Comparison of ENCODE assay signal across 14 cellular contexts in the genomic region with DNA sequence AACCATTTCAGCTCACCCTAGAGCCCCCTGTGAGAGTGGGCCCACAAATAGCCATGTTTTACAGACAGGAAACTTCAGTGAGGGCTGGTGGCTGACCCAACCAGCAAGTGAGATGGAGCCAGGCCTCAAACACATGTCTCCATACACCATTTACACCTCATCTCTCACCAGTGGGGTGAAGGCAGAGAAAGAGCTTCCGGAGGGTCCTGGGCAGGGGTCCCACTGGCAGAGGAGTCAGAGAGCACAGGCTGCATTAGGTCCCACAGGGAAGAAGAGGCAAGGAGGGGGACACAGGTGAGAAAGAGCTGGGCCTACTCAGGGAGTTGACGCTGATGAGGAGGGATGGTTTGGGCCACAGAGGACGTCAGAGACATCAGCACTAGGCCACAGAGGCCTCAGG.
DNase-seq lines count a peak whose midpoint lies in the region; ATAC-seq and TF ChIP-seq lines count a peak whose summit lies in the region.
"Had no signal": no experiment of that assay in that cellular context is flagged by ENCODE, and none has a peak within 500 bp of the region (broad histone marks: within the 10 kb centered on the region; RNA-seq: fewer than 3 reads in every experiment).

No MANE protein-coding gene starts in this region.

- H3K4me3 ChIP-seq in DND-41 (ENCODE audit: low read depth in 1 of 2, low read length in 2 of 2): no peak overlapping the region
- H3K4me3 ChIP-seq in Loucy (ENCODE audit: low read length, poor library complexity, severe bottlenecking): no peak overlapping the region
- H3K4me3 ChIP-seq: SJSA1 had no signal

- H3K4me2 ChIP-seq in DND-41 (ENCODE audit: insufficient read depth, low read length) (no peak overlapping the region), Loucy (ENCODE audit: low read depth, low read length, poor library complexity, severe bottlenecking) (no peak overlapping the region)

- H3K79me2 ChIP-seq in DND-41 (ENCODE audit: insufficient read depth, low read length) (no peaks in the 10 kb centered on the region), Loucy (ENCODE audit: insufficient read depth, low read length) (no peaks in the 10 kb centered on the region)

- no peaks in the 10 kb centered on the region for H3K27me3 ChIP-seq in DND-41 (ENCODE audit: insufficient read depth, low read length, poor library complexity)
- no peaks in the 10 kb centered on the region for H3K27me3 ChIP-seq in Loucy (ENCODE audit: insufficient read depth, low read length, poor library complexity, severe bottlenecking)
- H3K27me3 ChIP-seq: SJSA1 had no signal

- H2AFZ ChIP-seq in DND-41 (ENCODE audit: low read depth, low read length): no peak overlapping the region
- H2AFZ ChIP-seq in Loucy (ENCODE audit: low read length): peak overlapping the region; percentile 77

- no peak overlapping the region for H3K27ac ChIP-seq in DND-41 (ENCODE audit: low read length)
- H3K27ac ChIP-seq: SJSA1 had no signal

- DNase-seq in DND-41: peak; percentile 2
- DNase-seq in left lobe of liver (ENCODE audit: low spot score): peak; percentile 29
- peak; percentile 10 for DNase-seq in stimulated activated CD8-positive, alpha-beta memory T cell treated with anti-CD3 and anti-CD28 coated beads, Interleukin-4, amount 100 ng/mL, for 48 hours
- no peak for DNase-seq in NCI-H1105 (lab: John Stamatoyannopoulos, UW)
- DNase-seq in GOT3 (lab: John Stamatoyannopoulos, UW): no peak
- DNase-seq in activated CD4-positive, alpha-beta T cell treated with anti-CD3 and anti-CD28 coated beads for 1 hour: no peak
- DNase-seq: HCEC 1CT, KBM-7, NCI-H1048, NCI-H226, NCI-H526 treated with DMSO at 0.1 percent for 48 hours, PC-3 had no signal

- H4K20me1 ChIP-seq in DND-41 (ENCODE audit: insufficient read depth, low read length) (no peaks in the 10 kb centered on the region), Loucy (ENCODE audit: insufficient read depth, low read length, poor library complexity, severe bottlenecking) (no peaks in the 10 kb centered on the region)

- H3K9me3 ChIP-seq in DND-41 (ENCODE audit: insufficient read depth, low read length, severe bottlenecking) (peaks cover 14% of the 10 kb centered on the region), Loucy (ENCODE audit: insufficient read depth, low read depth, low read length) (peaks cover 7% of the 10 kb centered on the region; the same call in 1 of the 2 replicates)
- H3K9me3 ChIP-seq: SJSA1 had no signal

- TF ChIP-seq CTCF in DND-41 (IDR thresholded peaks at IDR 0.05; ENCODE audit: borderline replicate concordance, extremely low read depth, low read length, poor library complexity, severe bottlenecking): no peak
- TF ChIP-seq CTCF in Loucy (conservative IDR thresholded peaks at IDR 0.05; ENCODE audit: low read length): no peak

- H3F3A ChIP-seq in Loucy (ENCODE audit: low read depth): no peaks in the 10 kb centered on the region

- H3K36me3 ChIP-seq in DND-41 (ENCODE audit: insufficient read depth, low read length) (no peaks in the 10 kb centered on the region), Loucy (ENCODE audit: insufficient read depth, low read length) (no peaks in the 10 kb centered on the region)
- H3K36me3 ChIP-seq: SJSA1 had no signal

- no peaks in the 10 kb centered on the region for H3K9me2 ChIP-seq in Loucy (replicated peaks; ENCODE audit: low read depth, low read length)

- no peak for ATAC-seq in DND-41 (ENCODE audit: insufficient read depth, low read depth)
- ATAC-seq in left lobe of liver: no peak
- ATAC-seq: PC-3 had no signal

- H3K9ac ChIP-seq in DND-41 (ENCODE audit: low read depth, low read length): no peak overlapping the region
- H3K9ac ChIP-seq in Loucy (ENCODE audit: low read depth, low read length, poor library complexity, severe bottlenecking): peak overlapping the region; percentile 0

- no peaks in the 10 kb centered on the region for H3K4me1 ChIP-seq in DND-41 (ENCODE audit: insufficient read depth, low read length)
- H3K4me1 ChIP-seq in Loucy (ENCODE audit: insufficient read depth, low read length, poor library complexity, severe bottlenecking): peaks cover 34% of the 10 kb centered on the region

Comparison
In these comparisons a context has a peak if more than half of its experiments do, and no peak if none do; other contexts are left out.
1. DNase-seq: peak in DND-41 (single experiment), left lobe of liver (single experiment) and stimulated activated CD8-positive, alpha-beta memory T cell treated with anti-CD3 and anti-CD28 coated beads, Interleukin-4, amount 100 ng/mL, for 48 hours (single experiment); none in NCI-H1105 (single experiment), GOT3 (single experiment) and activated CD4-positive, alpha-beta T cell treated with anti-CD3 and anti-CD28 coated beads for 1 hour (single experiment).